8 cellular contexts compared by ENCODE assay signal in the genomic region with DNA sequence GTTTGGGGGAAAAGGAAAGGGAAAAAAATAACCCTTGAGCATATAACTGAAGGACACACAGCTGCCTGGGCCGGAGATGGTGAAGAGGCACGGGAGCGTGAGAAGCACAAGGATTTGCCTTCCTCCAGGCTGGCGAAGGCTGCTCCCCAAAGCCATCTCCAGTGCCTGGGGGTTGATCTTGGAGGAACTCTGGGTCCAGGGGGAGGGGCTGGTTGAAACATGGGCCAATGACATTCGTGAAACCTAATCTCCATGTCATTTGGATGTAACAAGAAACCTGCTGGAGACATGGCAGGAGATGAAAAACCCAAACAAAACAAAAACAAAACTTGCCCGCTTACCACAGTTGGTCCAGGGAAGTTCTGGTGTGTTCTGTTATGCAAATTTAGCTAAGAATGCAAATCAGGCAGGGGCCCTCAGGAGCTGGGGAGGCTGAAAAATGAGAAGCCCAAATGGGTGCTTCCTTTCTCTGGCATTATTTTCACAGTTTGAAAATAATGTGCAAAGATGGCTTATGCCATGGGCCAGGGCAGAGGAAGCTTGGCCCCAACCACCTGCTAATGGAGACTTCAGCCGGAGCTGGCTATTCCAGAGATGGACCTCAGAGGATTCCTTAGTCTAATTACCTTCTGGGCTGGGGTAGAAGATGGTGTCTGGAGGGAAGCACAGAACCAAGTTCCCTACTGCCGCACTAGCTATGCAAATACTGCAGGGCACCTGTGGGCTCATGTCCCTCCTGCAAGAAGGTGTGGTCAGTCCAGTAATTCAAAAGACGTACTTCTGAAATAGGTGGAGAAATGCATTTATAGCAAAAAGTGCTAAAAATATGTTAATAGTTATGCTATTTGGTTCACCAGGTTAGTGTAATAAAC.
DNase-seq lines count a peak whose midpoint lies in the region; ATAC-seq and TF ChIP-seq lines count a peak whose summit lies in the region.

No MANE protein-coding gene starts in this region.

- DNase-seq in NCI-H2029 (lab: John Stamatoyannopoulos, UW): peak; percentile 44
- no peak for DNase-seq in NCI-H2029 treated with DMSO at 0.1 percent for 48 hours (lab: John Stamatoyannopoulos, UW)
- peak; percentile 91 to 92 for DNase-seq in Kasumi-1 (lab: John Stamatoyannopoulos, UW)
- no peak for DNase-seq in esophagus muscularis mucosa (ENCODE audit: extremely low spot score)
- DNase-seq in suprapubic skin (ENCODE audit: low spot score in 2 of 2): no peak
- DNase-seq in effector CD4-positive, alpha-beta T cell: no peak
- DNase-seq in HuH-7.5 (ENCODE audit: low spot score): no peak

- TF ChIP-seq POLR2A in esophagus muscularis mucosa (IDR thresholded peaks at IDR 0.05; ENCODE audit: low read depth) (no peak), suprapubic skin (IDR thresholded peaks at IDR 0.05) (no peak)

- ATAC-seq in GM21723 (IDR thresholded peaks at IDR 0.05; ENCODE audit: unreplicated experiment): peak; percentile 59

- TF ChIP-seq CTCF in esophagus muscularis mucosa (IDR thresholded peaks at IDR 0.05): no peak
- no peak for TF ChIP-seq CTCF in suprapubic skin (IDR thresholded peaks at IDR 0.05)

- 70% methylated on average over 9 of the region's 9 CpGs for WGBS in esophagus muscularis mucosa
- WGBS in suprapubic skin: 44% methylated on average over 9 of the region's 9 CpGs

- H3K27ac ChIP-seq in esophagus muscularis mucosa (replicated peaks in 1 of 4) (no peak overlapping the region), suprapubic skin (peak overlapping the region; percentile 24)

- H3K27me3 ChIP-seq in esophagus muscularis mucosa (no peaks in the 10 kb centered on the region), suprapubic skin (no peaks in the 10 kb centered on the region)

- H3K36me3 ChIP-seq in esophagus muscularis mucosa (no peaks in the 10 kb centered on the region), suprapubic skin (no peaks in the 10 kb centered on the region)

- intact Hi-C loops in esophagus muscularis mucosa (cut with DNase I): no loop called here

- peak overlapping the region in 3 of 4 donors; percentile 3 to 29 (median 17) for H3K4me3 ChIP-seq in esophagus muscularis mucosa
- H3K4me3 ChIP-seq in suprapubic skin: peak overlapping the region; percentile 37

- H3K4me1 ChIP-seq in esophagus muscularis mucosa: peaks cover 23 to 44% (median 42%) of the 10 kb centered on the region in 4 donors
- peaks cover 33% of the 10 kb centered on the region for H3K4me1 ChIP-seq in suprapubic skin

- TF ChIP-seq EP300 in esophagus muscularis mucosa (IDR thresholded peaks at IDR 0.05): no peak
- TF ChIP-seq EP300 in suprapubic skin (IDR thresholded peaks at IDR 0.05): no peak

- H3K9me3 ChIP-seq in esophagus muscularis mucosa: no peaks in the 10 kb centered on the region
- no peaks in the 10 kb centered on the region for H3K9me3 ChIP-seq in suprapubic skin

Comparison
In these comparisons a context has a peak if more than half of its experiments do, and no peak if none do; other contexts are left out.
1. DNase-seq: peak in NCI-H2029 (single experiment) and Kasumi-1 (2 of 2); none in NCI-H2029 treated with DMSO at 0.1 percent for 48 hours (single experiment), esophagus muscularis mucosa (single experiment), suprapubic skin (0 of 2), effector CD4-positive, alpha-beta T cell (single experiment) and HuH-7.5 (single experiment).